Comparison of ENCODE assay signal across 2 cellular contexts in genomic region chr14:39036760-39037159, GRCh38.
TF ChIP-seq lines count a peak whose summit lies in the region.

No MANE protein-coding gene starts in this region.

TF ChIP-seq in HepG2, 621 proteins besides CTCF, POLR2A, EP300 and RAD21 (continued from another document):
- TF ChIP-seq ZBTB40 (IDR thresholded peaks at IDR 0.05), result 0 out of 2 replicates have a peak, but pooled peaks have one; percentile 6
- TF ChIP-seq ZBTB40 (CRISPR knock-in tag; IDR thresholded peaks at IDR 0.05), result no peak
- TF ChIP-seq NFE2L2 (IDR thresholded peaks at IDR 0.05; ENCODE audit: low read length), result no peak
- TF ChIP-seq ZNF766 (CRISPR knock-in tag; IDR thresholded peaks at IDR 0.05; ENCODE audit: borderline replicate concordance), result no peak
- 0 out of 2 replicates have a peak, but pooled peaks have one; percentile 55 for TF ChIP-seq CERS6 (CRISPR knock-in tag; IDR thresholded peaks at IDR 0.05)
- TF ChIP-seq RBM22 (optimal IDR thresholded peaks at IDR 0.05; ENCODE audit: low read length), result peak; percentile 98
TF ChIP-seq in HepG2: peak in this region for 5.

TF ChIP-seq in GM12878, 131 proteins besides CTCF, POLR2A, EP300 and RAD21 (continued from another document):
- TF ChIP-seq ZNF592 (IDR thresholded peaks at IDR 0.05) (no peak), E2F4 (IDR thresholded peaks at IDR 0.05; ENCODE audit: low read depth, low read length) (no peak), ZNF24 (IDR thresholded peaks at IDR 0.05) (no peak), ZBTB11 (CRISPR knock-in tag; IDR thresholded peaks at IDR 0.05) (no peak), CEBPZ (IDR thresholded peaks at IDR 0.05; ENCODE audit: low read depth, low read length) (no peak), ZBTB33 (IDR thresholded peaks at IDR 0.05) (no peak)
